ENCODE assay signal across 26 cellular contexts in the genomic region with DNA sequence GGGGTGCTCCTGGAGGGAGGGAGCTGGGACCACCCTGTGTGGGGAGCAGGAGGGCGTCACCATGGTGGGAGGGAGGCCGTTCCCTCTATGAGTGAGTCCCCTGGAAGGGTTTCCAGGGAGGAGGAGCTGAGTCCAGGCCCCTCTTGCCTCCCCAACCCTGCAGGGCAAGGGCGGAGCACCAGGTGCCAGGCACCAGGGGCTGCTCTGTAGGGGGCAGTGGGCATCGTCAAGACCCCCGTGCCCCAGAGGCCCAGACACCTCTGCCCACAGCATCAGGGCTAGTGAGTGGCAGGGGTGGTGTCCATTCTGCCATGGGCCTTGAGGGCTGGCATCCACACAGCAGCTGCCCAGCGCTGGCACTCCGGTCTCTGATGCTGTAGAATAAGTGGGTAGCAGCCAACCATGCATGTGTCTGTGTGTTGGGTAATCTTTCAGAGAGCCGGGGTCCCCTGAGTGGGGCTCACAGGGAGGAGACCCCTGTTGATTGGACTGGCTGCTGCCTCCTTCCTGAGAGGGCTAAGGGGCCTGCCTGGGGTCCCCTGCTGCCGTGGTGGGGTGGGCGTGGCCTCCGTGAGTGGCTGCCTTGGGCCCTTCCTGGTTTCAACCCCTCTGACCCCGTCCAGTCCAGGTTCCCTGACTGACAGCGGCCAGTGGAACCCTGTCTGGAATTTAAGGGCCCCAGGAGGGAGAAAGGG.
"Had no signal": no experiment of that assay in that cellular context is flagged by ENCODE, and none has a peak within 500 bp of the region (broad histone marks: within the 10 kb centered on the region; RNA-seq: fewer than 3 reads in every experiment).

No MANE protein-coding gene starts in this region.

- H3K4me1 ChIP-seq: left lung, pancreas, prostate gland had no signal

- H3K4me3 ChIP-seq: left lung, lower lobe of right lung, mucosa of descending colon, pancreas, prostate gland, skin epidermis, suprapubic skin, thoracic aorta, tibial artery, upper lobe of right lung had no signal

- H3K36me3 ChIP-seq: left lung, lower lobe of right lung, pancreas, prostate gland, suprapubic skin, thoracic aorta, tibial artery, upper lobe of right lung had no signal

- DNase-seq: hippocampal formation; left colon; lower lobe of right lung; midbrain; mucosa of descending colon; naive thymus-derived CD4-positive, alpha-beta T cell; nucleus accumbens; posterior cingulate gyrus; retina; stimulated activated CD4-positive, alpha-beta T cell treated with anti-CD3 and anti-CD28 coated beads, Interleukin-12 subunit alpha, Interleukin-12 subunit beta, amount 100 ng/mL, for 4 hours; stimulated activated CD4-positive, alpha-beta T cell treated with anti-CD3 and anti-CD28 coated beads, Interleukin-15, amount 100 ng/mL, for 24 hours; stimulated activated CD4-positive, alpha-beta T cell treated with anti-CD3 and anti-CD28 coated beads, Interleukin-2, amount 100 ng/mL, for 24 hours; stimulated activated CD4-positive, alpha-beta T cell treated with anti-CD3 and anti-CD28 coated beads, Interleukin-4, amount 100 ng/mL, for 1 hour; stimulated activated naive B cell treated with anti-CD40 and anti-IgM and Interleukin-4, amounts not matched to agents 10 μg/mL and 1 μg/mL and 100 μg/mL, for 72 hours; tibial artery; trophoblast cell; upper lobe of right lung had no signal

- ATAC-seq: left colon; left lung; lower lobe of right lung; mucosa of descending colon; naive thymus-derived CD4-positive, alpha-beta T cell; natural killer cell treated with Interleukin-12 subunit alpha and Interleukin-12 subunit beta and Interleukin-15 and Interleukin-18, amount 100 ng/mL, for 72 hours; pancreas; stimulated activated naive B cell treated with anti-CD40 and anti-IgM and Interleukin-4, amounts not matched to agents 10 μg/mL and 1 μg/mL and 100 μg/mL, for 72 hours; upper lobe of right lung had no signal

- H3K27me3 ChIP-seq: upper lobe of right lung had no signal

- H3K27ac ChIP-seq: left lung, lower lobe of right lung, pancreas, prostate gland, skin epidermis, suprapubic skin, thoracic aorta, tibial artery, upper lobe of right lung had no signal

- FAIRE-seq: keratinocyte, pancreas, urothelium cell line had no signal

- H3K9me3 ChIP-seq: left lung, lower lobe of right lung, mucosa of descending colon, pancreas, prostate gland, suprapubic skin, thoracic aorta, tibial artery, upper lobe of right lung had no signal
